Comparison of ENCODE assay signal across 8 cellular contexts in genomic region chr2:127386246-127386645, GRCh38. TPM values are rescaled to one million over a fixed set of nuclear protein-coding genes. Genes with fewer than 3 reads are reported as not detected.
DNase-seq lines count a peak whose midpoint lies in the region; TF ChIP-seq lines count a peak whose summit lies in the region.
"Had no signal": no experiment of that assay in that cellular context is flagged by ENCODE, and none has a peak within 500 bp of the region (broad histone marks: within the 10 kb centered on the region; RNA-seq: fewer than 3 reads in every experiment).

No MANE protein-coding gene starts in this region.

- H3K27me3 ChIP-seq in SU-DHL-6 (ENCODE audit: low read length) (no peaks in the 10 kb centered on the region), skeletal muscle tissue (ENCODE audit: control insufficient read depth in 3 of 3, insufficient read depth in 3 of 3, low read length in 3 of 3) (no peaks in the 10 kb centered on the region)

- no peak for DNase-seq in HFF-Myc (ENCODE audit: extremely low read depth, low read depth)
- DNase-seq in fibroblast of pulmonary artery (ENCODE audit: low read depth), result peak; percentile 21
- no peak for DNase-seq in NCI-H345 (lab: John Stamatoyannopoulos, UW)
- DNase-seq in NCI-H510A treated with DMSO at 0.1 percent for 48 hours (lab: John Stamatoyannopoulos, UW), result no peak
- no peak for DNase-seq in SW 1271 (lab: John Stamatoyannopoulos, UW)
- DNase-seq: H7 had no signal

- no peaks in the 10 kb centered on the region for H3K9me3 ChIP-seq in SU-DHL-6 (ENCODE audit: insufficient read depth, low read length)
- H3K9me3 ChIP-seq in skeletal muscle tissue (ENCODE audit: control insufficient read depth in 3 of 3, low read length in 3 of 3), result no peaks in the 10 kb centered on the region

- no peaks in the 10 kb centered on the region; the same call in 1 of the 2 replicates for H4K20me1 ChIP-seq in SU-DHL-6 (ENCODE audit: low read depth, low read length)

- peak overlapping the region; percentile 83 for H3K4me2 ChIP-seq in SU-DHL-6 (ENCODE audit: low read depth, low read length, poor library complexity, severe bottlenecking)

- peaks cover 57% of the 10 kb centered on the region for H3K79me2 ChIP-seq in SU-DHL-6 (ENCODE audit: insufficient read depth, low read length)

- H3K4me1 ChIP-seq in skeletal muscle tissue (ENCODE audit: control insufficient read depth in 3 of 3, insufficient read depth in 3 of 3, low read length in 3 of 3), result peaks cover 27 to 44% (median 43%) of the 10 kb centered on the region in 3 donors

- TF ChIP-seq CTCF in HFF-Myc (IDR thresholded peaks at IDR 0.05; ENCODE audit: low read depth, low read length, missing control alignments), result no peak
- TF ChIP-seq CTCF in SU-DHL-6 (IDR thresholded peaks at IDR 0.05; ENCODE audit: insufficient read depth, low read length, poor library complexity, severe bottlenecking), result no peak
- TF ChIP-seq CTCF in fibroblast of pulmonary artery (IDR thresholded peaks at IDR 0.05; ENCODE audit: low read length, missing control alignments), result no peak

- H2AFZ ChIP-seq in SU-DHL-6 (ENCODE audit: low read depth, low read length, severe bottlenecking), result no peak overlapping the region

- peaks cover 26% of the 10 kb centered on the region for H3F3A ChIP-seq in SU-DHL-6 (ENCODE audit: insufficient read depth)

- H3K4me3 ChIP-seq in HFF-Myc (replicated peaks; ENCODE audit: low read depth, low read length) (peak overlapping the region; percentile 59; the same call in 1 of the 2 replicates), SU-DHL-6 (ENCODE audit: insufficient read depth, low read length, poor library complexity, severe bottlenecking) (peak overlapping the region; percentile 85), fibroblast of pulmonary artery (replicated peaks; ENCODE audit: low read depth, low read length) (peak overlapping the region; percentile 68), skeletal muscle tissue (ENCODE audit: low read length in 3 of 3) (peak overlapping the region; percentile 53 to 97 (median 71))

- H3K36me3 ChIP-seq in SU-DHL-6 (ENCODE audit: low read length) (no peaks in the 10 kb centered on the region; the same call in 1 of the 2 replicates), skeletal muscle tissue (ENCODE audit: control insufficient read depth in 3 of 3, insufficient read depth in 3 of 3, low read length in 3 of 3) (no peaks in the 10 kb centered on the region)

- H3K9me2 ChIP-seq in SU-DHL-6 (replicated peaks; ENCODE audit: insufficient read depth, low read length), result no peaks in the 10 kb centered on the region

- H3K9ac ChIP-seq in SU-DHL-6 (ENCODE audit: low read length), result peak overlapping the region; percentile 98
- H3K9ac ChIP-seq in skeletal muscle tissue (ENCODE audit: low read depth in 1 of 3, low read length in 3 of 3), result peak overlapping the region; percentile 4 to 99 (median 95)

- H3K27ac ChIP-seq in SU-DHL-6 (ENCODE audit: low read depth, low read length) (peak overlapping the region; percentile 92; the same call in 1 of the 2 replicates), skeletal muscle tissue (ENCODE audit: low read depth, low read length) (no peak overlapping the region)

RNA-seq across cellular contexts. Expression of gene MAP3K2, which starts 1.5 kb away (rescaled TPM):
- total RNA-seq in skeletal muscle tissue, result 21.9 TPM

RNA-seq across cellular contexts. Expression of gene PROC, which starts 32.0 kb away (rescaled TPM):
- total RNA-seq in skeletal muscle tissue, result not detected
